Comparison of ENCODE assay signal across 8 cellular contexts in genomic region chr20:3204124-3204794, GRCh38. TPM values are rescaled to one million over a fixed set of nuclear protein-coding genes. Genes with fewer than 3 reads are reported as not detected.
DNase-seq lines count a peak whose midpoint lies in the region; ATAC-seq lines count a peak whose summit lies in the region.

TSS of gene DDRGK1 (minus strand) at chr20:3204682. CDS start at chr20:3204627, 55 bp downstream.

- peak within 1 kb of the TSS; percentile 80 for H3K9ac ChIP-seq in HUES6 (ENCODE audit: low read length)
- peak within 1 kb of the TSS; percentile 87 to 92 for H3K9ac ChIP-seq in mucosa of rectum (ENCODE audit: low read depth in 1 of 2, low read length in 2 of 2)

- H3K4me1 ChIP-seq in HUES6 (ENCODE audit: control insufficient read depth, insufficient read depth, low read length) = peaks cover 11% of the 10 kb centered on the region
- H3K4me1 ChIP-seq in mucosa of rectum (ENCODE audit: control insufficient read depth in 2 of 2, insufficient read depth in 2 of 2, low read length in 2 of 2) = peaks cover 14 to 17% of the 10 kb centered on the region in 2 donors

- peak within 1 kb of the TSS; percentile 92 for H3K4me3 ChIP-seq in HUES6 (ENCODE audit: low read depth, low read length)
- peak within 1 kb of the TSS; percentile 93 to 98 for H3K4me3 ChIP-seq in mucosa of rectum (ENCODE audit: low read length in 2 of 2)

- H3K36me3 ChIP-seq in HUES6 (ENCODE audit: control insufficient read depth, insufficient read depth, low read length) (peaks cover 22% of the 10 kb centered on the region), mucosa of rectum (ENCODE audit: control insufficient read depth in 2 of 2, insufficient read depth in 2 of 2, low read length in 2 of 2) (peaks cover 11 to 19% of the 10 kb centered on the region in 2 donors)

- H3K27me3 ChIP-seq in HUES6 (ENCODE audit: control insufficient read depth, insufficient read depth, low read length) = no peaks in the 10 kb centered on the region
- H3K27me3 ChIP-seq in mucosa of rectum (ENCODE audit: control insufficient read depth in 2 of 2, insufficient read depth in 2 of 2, low read length in 2 of 2) = no peaks in the 10 kb centered on the region

- DNase-seq in Caki2 (ENCODE audit: low read depth) (peak; percentile 89), OCI-M2 (lab: John Stamatoyannopoulos, UW; ENCODE audit: unreplicated experiment) (peak; percentile 46), activated T-cell treated with anti-CD3 and anti-CD28 coated beads for 4 hours (peak; percentile 94), epithelial cell of prostate (ENCODE audit: low read depth, low spot score) (no peak)
- DNase-seq in stimulated activated CD8-positive, alpha-beta memory T cell treated with anti-CD3 and anti-CD28 coated beads, Interleukin-4, amount 100 ng/mL, for 4 hours (ENCODE audit: low read depth in 2 of 2, low spot score in 1 of 2) = peak; percentile 74 to 91

- peak within 1 kb of the TSS; percentile 56 for H3K27ac ChIP-seq in HUES6 (ENCODE audit: low read depth, low read length)
- H3K27ac ChIP-seq in epithelial cell of prostate = peak within 1 kb of the TSS; percentile 80
- peak within 1 kb of the TSS; percentile 91 to 92 for H3K27ac ChIP-seq in mucosa of rectum (ENCODE audit: low read depth in 2 of 2, low read length in 2 of 2)

- in situ Hi-C loops in Caki2 (cut with HindIII; ENCODE audit: low pct_unique_long_range_greater_than_20kb, low sequenced_read_pairs) = no loop called here

- ATAC-seq in GM21390 (IDR thresholded peaks at IDR 0.05; ENCODE audit: unreplicated experiment) = peak; percentile 78

- H3K9me3 ChIP-seq in HUES6 (ENCODE audit: control insufficient read depth, insufficient read depth, low read depth, low read length) (no peaks in the 10 kb centered on the region), mucosa of rectum (ENCODE audit: control insufficient read depth in 2 of 2, low read length in 2 of 2) (no peaks in the 10 kb centered on the region)

RNA-seq across cellular contexts. Expression of gene DDRGK1, which starts in this region (rescaled TPM):
- total RNA-seq in Caki2 (2014; rRNA removed; shearing (Covaris generic); ENCODE audit: low replicate concordance) = 51.5 and 57.1 TPM in 2 replicates
